Comparison of ENCODE assay signal across 8 cellular contexts in genomic region chr9:83596899-83597504, GRCh38. TPM values are rescaled to one million over a fixed set of nuclear protein-coding genes. Genes with fewer than 3 reads are reported as not detected.
DNase-seq lines count a peak whose midpoint lies in the region; ATAC-seq and TF ChIP-seq lines count a peak whose summit lies in the region.

No MANE protein-coding gene starts in this region.

- 46% methylated on average over 5 of the region's 5 CpGs for WGBS in esophagus muscularis mucosa

- H3K27ac ChIP-seq in WERI-Rb-1 = no peak overlapping the region
- H3K27ac ChIP-seq in esophagus muscularis mucosa (replicated peaks in 1 of 4) = no peak overlapping the region

- H3K27me3 ChIP-seq in WERI-Rb-1 (ENCODE audit: insufficient read depth, low read depth, severe bottlenecking) (no peaks in the 10 kb centered on the region), esophagus muscularis mucosa (no peaks in the 10 kb centered on the region)

- TF ChIP-seq EP300 in esophagus muscularis mucosa (IDR thresholded peaks at IDR 0.05) = no peak

- TF ChIP-seq CTCF in GM12865 (IDR thresholded peaks at IDR 0.05; ENCODE audit: insufficient read depth, low read depth, low read length, missing control alignments) (peak; percentile 76), LNCaP clone FGC (IDR thresholded peaks at IDR 0.05; ENCODE audit: control insufficient read depth, extremely low read depth, insufficient read depth) (peak; percentile 61), WERI-Rb-1 (IDR thresholded peaks at IDR 0.05; ENCODE audit: low read depth, low read length) (peak; percentile 74), esophagus muscularis mucosa (IDR thresholded peaks at IDR 0.05) (peak; percentile 35 to 58 (median 51)), omental fat pad (IDR thresholded peaks at IDR 0.05) (peak in 1 of 3 donors; percentile 56)

- H3K36me3 ChIP-seq in WERI-Rb-1 (no peaks in the 10 kb centered on the region), esophagus muscularis mucosa (no peaks in the 10 kb centered on the region)

- intact Hi-C loops in esophagus muscularis mucosa (cut with DNase I) = no loop called here

- H3K9me3 ChIP-seq in WERI-Rb-1 (ENCODE audit: severe bottlenecking) = no peaks in the 10 kb centered on the region
- no peaks in the 10 kb centered on the region for H3K9me3 ChIP-seq in esophagus muscularis mucosa

- no peak for TF ChIP-seq POLR2A in esophagus muscularis mucosa (IDR thresholded peaks at IDR 0.05; ENCODE audit: low read depth)

- in situ Hi-C loops in ACHN (cut with HindIII; ENCODE audit: low pct_ligation_motif_present, low pct_unique_long_range_greater_than_20kb, low sequenced_read_pairs) = no loop called here

- no peaks in the 10 kb centered on the region for H3K4me1 ChIP-seq in esophagus muscularis mucosa

- DNase-seq in ACHN (peak; percentile 35), GM12865 (ENCODE audit: low read depth) (peak; percentile 57), LNCaP clone FGC (ENCODE audit: low read depth) (no peak), WERI-Rb-1 (peak; percentile 56), esophagus muscularis mucosa (ENCODE audit: extremely low spot score) (no peak), omental fat pad (ENCODE audit: low spot score) (peak; percentile 35), NCI-H2107 treated with DMSO at 0.1 percent for 48 hours (lab: John Stamatoyannopoulos, UW; ENCODE audit: unreplicated experiment) (no peak)

- H3K4me3 ChIP-seq in GM12865 (ENCODE audit: low read depth, low read length) (no peak overlapping the region), LNCaP clone FGC (ENCODE audit: low read depth, low read length) (no peak overlapping the region), WERI-Rb-1 (ENCODE audit: low read depth, low read length) (no peak overlapping the region), esophagus muscularis mucosa (no peak overlapping the region)

- ATAC-seq in omental fat pad (ENCODE audit: low FRiP score) (no peak), GM18861 (IDR thresholded peaks at IDR 0.05; ENCODE audit: unreplicated experiment) (no peak)

RNA-seq across cellular contexts. Expression of gene IDNK, which starts 25.9 kb away (rescaled TPM):
- total RNA-seq in esophagus muscularis mucosa (1 to 10 TPM; 4.6 to 9.3 (median 5.9) TPM), omental fat pad (1 to 10 TPM; 5.9 to 9.0 (median 7.7) TPM)

RNA-seq across cellular contexts. Expression of gene FRMD3, which starts 58.8 kb away (rescaled TPM):
- total RNA-seq in esophagus muscularis mucosa (10 to 100 TPM in 3 of 4 donors, 1 to 10 TPM in 1; 7.9 to 13.4 (median 11.8) TPM), omental fat pad (10 to 100 TPM in 2 of 4 donors, 1 to 10 TPM in 2; 6.1 to 47.1 (median 11.5) TPM)

Comparison
In these comparisons a context has a peak if more than half of its experiments do, and no peak if none do; other contexts are left out.
1. DNase-seq: peak in ACHN (single experiment), GM12865 (single experiment), WERI-Rb-1 (single experiment) and omental fat pad (single experiment); none in LNCaP clone FGC (single experiment), esophagus muscularis mucosa (single experiment) and NCI-H2107 treated with DMSO at 0.1 percent for 48 hours (single experiment).